In the genomic region with DNA sequence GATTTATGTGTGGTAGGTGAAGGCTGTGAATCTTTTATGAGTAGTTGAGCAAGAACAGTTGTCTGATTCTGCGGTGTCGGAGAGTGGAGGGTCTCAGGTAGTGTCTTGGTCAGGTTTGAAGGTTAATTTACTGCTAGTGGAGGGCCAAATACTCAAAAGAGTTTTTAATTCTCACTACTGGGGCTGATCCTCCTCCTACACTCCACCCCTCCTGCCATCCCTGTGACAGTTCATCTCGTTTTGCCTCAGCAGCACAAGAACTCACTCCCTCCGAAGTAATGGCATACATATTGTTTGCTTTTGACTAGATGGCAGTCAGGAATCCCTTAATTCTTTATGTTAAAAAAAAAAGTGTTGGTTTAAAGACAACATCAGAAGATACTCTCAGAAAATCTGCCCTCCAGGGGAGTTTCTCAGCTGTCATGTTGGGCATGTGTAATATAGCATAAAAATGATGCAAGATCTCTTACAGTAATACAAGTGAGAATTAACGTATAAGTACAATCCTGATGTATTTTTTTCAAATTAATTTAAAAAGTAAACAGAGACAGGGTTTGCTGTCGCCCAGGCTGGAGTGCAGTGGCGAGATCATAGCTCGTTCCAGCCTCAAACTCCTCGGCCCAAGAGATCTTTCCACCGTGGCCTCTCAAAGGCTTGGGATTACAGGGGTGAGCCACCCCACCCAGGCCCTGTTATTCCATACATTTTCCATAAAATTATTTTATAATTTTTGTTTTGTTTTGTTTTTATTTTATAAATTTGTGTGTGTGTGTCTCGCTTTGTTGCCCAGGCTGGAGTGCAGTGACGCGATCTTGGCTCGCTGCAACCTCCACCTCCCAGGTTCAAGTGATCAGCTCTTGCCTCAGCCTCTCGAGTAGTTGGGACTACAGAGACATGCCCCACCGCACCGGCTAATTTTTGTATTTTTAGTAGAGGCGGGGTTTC, we compare ENCODE assay signal across 8 cellular contexts. TPM values are rescaled to one million over a fixed set of nuclear protein-coding genes. Genes with fewer than 3 reads are reported as not detected.
A peak's percentile ranks its signal among the peaks of the same experiment; 100 is the strongest.
DNase-seq lines count a peak whose midpoint lies in the region; ATAC-seq and TF ChIP-seq lines count a peak whose summit lies in the region.

No MANE protein-coding gene starts in this region.

- peak overlapping the region; percentile 72 to 98 (median 90) for H3K4me3 ChIP-seq in heart left ventricle
- H3K4me3 ChIP-seq in iPS DF 6.9 (ENCODE audit: low read length): peak overlapping the region; percentile 70; the same call in 1 of the 2 replicates
- peak overlapping the region; percentile 96 for H3K4me3 ChIP-seq in suprapubic skin

- H3K4me1 Mint-ChIP-seq in activated CD8-positive, alpha-beta T cell treated with anti-CD3 and anti-CD28 coated beads for 36 hours (ENCODE audit: low read depth): peaks cover 47% of the 10 kb centered on the region

- H3K27me3 ChIP-seq in heart left ventricle (no peaks in the 10 kb centered on the region), iPS DF 6.9 (ENCODE audit: control insufficient read depth, insufficient read depth, low read length) (no peaks in the 10 kb centered on the region), suprapubic skin (no peaks in the 10 kb centered on the region)

- no peaks in the 10 kb centered on the region for H3K36me3 ChIP-seq in heart left ventricle
- H3K36me3 ChIP-seq in iPS DF 6.9 (ENCODE audit: control insufficient read depth, insufficient read depth, low read length): no peaks in the 10 kb centered on the region
- H3K36me3 ChIP-seq in suprapubic skin: no peaks in the 10 kb centered on the region

- TF ChIP-seq POLR2A in heart left ventricle (IDR thresholded peaks at IDR 0.05): no peak
- TF ChIP-seq POLR2A in suprapubic skin (IDR thresholded peaks at IDR 0.05): no peak

- peaks cover 40% of the 10 kb centered on the region for H3K36me3 Mint-ChIP-seq in activated CD8-positive, alpha-beta T cell treated with anti-CD3 and anti-CD28 coated beads for 36 hours (ENCODE audit: low read depth)

- POLR2A ChIA-PET in activated CD8-positive, alpha-beta T cell treated with anti-CD3 and anti-CD28 coated beads for 36 hours (lab: Charles Lee): interaction anchor here (1.6 kb wide), 1 partner anchor 11 kb away, joined by 4 read pairs; no protein-coding TSS in a partner anchor

- H3K9me3 ChIP-seq in heart left ventricle (no peaks in the 10 kb centered on the region), iPS DF 6.9 (ENCODE audit: control insufficient read depth, insufficient read depth, low read length) (no peaks in the 10 kb centered on the region), suprapubic skin (no peaks in the 10 kb centered on the region)

- H3K9me3 Mint-ChIP-seq in activated CD8-positive, alpha-beta T cell treated with anti-CD3 and anti-CD28 coated beads for 36 hours: no peaks in the 10 kb centered on the region

- ATAC-seq in heart left ventricle (no peak), GM19035 (IDR thresholded peaks at IDR 0.05; ENCODE audit: unreplicated experiment) (no peak), HG02938 (IDR thresholded peaks at IDR 0.05; ENCODE audit: unreplicated experiment) (no peak)
- ATAC-seq in activated CD8-positive, alpha-beta T cell treated with anti-CD3 and anti-CD28 coated beads for 36 hours: no peak

- H3K27ac Mint-ChIP-seq in activated CD8-positive, alpha-beta T cell treated with anti-CD3 and anti-CD28 coated beads for 36 hours: peak overlapping the region; percentile 95

- 68 to 71% (median 69%) methylated on average over 18 of the region's 18 CpGs for WGBS in heart left ventricle, 4 donors
- WGBS in iPS DF 6.9 (ENCODE audit: insufficient coverage, insufficient read length): no CpG with 5 or more reads among the region's 18 CpGs
- 68% methylated on average over 18 of the region's 18 CpGs for WGBS in suprapubic skin

- no peak for DNase-seq in heart left ventricle
- no peak for DNase-seq in cardiac septum (ENCODE audit: low spot score)
- DNase-seq in activated CD8-positive, alpha-beta T cell treated with anti-CD3 and anti-CD28 coated beads for 36 hours: peak; percentile 13
- no peak for DNase-seq in iPS DF 6.9 (ENCODE audit: low read depth, low spot score)
- DNase-seq in suprapubic skin (ENCODE audit: low spot score in 2 of 2): no peak
- DNase-seq in NCI-H2081 (lab: John Stamatoyannopoulos, UW): no peak

- H3K27ac ChIP-seq in heart left ventricle (peak overlapping the region in 8 of 12 donors; percentile 78 to 92 (median 90)), iPS DF 6.9 (ENCODE audit: low read length) (no peak overlapping the region), suprapubic skin (no peak overlapping the region)

- H3K27me3 Mint-ChIP-seq in activated CD8-positive, alpha-beta T cell treated with anti-CD3 and anti-CD28 coated beads for 36 hours: peaks cover 1% of the 10 kb centered on the region

- no peak for TF ChIP-seq CTCF in heart left ventricle (IDR thresholded peaks at IDR 0.05)
- no peak for TF ChIP-seq CTCF in activated CD8-positive, alpha-beta T cell treated with anti-CD3 and anti-CD28 coated beads for 36 hours (IDR thresholded peaks at IDR 0.05)
- no peak for TF ChIP-seq CTCF in suprapubic skin (IDR thresholded peaks at IDR 0.05)

- TF ChIP-seq EP300 in suprapubic skin (IDR thresholded peaks at IDR 0.05): no peak

- peaks cover 0 to 61% (median 21%) of the 10 kb centered on the region in 12 donors for H3K4me1 ChIP-seq in heart left ventricle
- H3K4me1 ChIP-seq in iPS DF 6.9 (ENCODE audit: control insufficient read depth, insufficient read depth, low read length): no peaks in the 10 kb centered on the region
- peaks cover 30% of the 10 kb centered on the region for H3K4me1 ChIP-seq in suprapubic skin

- peak overlapping the region; percentile 86 for H3K4me3 Mint-ChIP-seq in activated CD8-positive, alpha-beta T cell treated with anti-CD3 and anti-CD28 coated beads for 36 hours

- CTCF ChIA-PET in activated CD8-positive, alpha-beta T cell treated with anti-CD3 and anti-CD28 coated beads for 36 hours (lab: Charles Lee): no interaction called here

- intact Hi-C loops in heart left ventricle (cut with DNase I): loop anchor here in 1 of 10 donors (10.0 kb wide), 1 partner anchor 205 kb away; a partner anchor contains a TSS
- intact Hi-C loops in cardiac septum (cut with DNase I): loop anchor here (2.0 kb wide), 1 partner anchor 207 kb away; a partner anchor contains a TSS
- intact Hi-C loops in activated CD8-positive, alpha-beta T cell treated with anti-CD3 and anti-CD28 coated beads for 36 hours (cut with micrococcal nuclease): no loop called here

RNA-seq across cellular contexts. Expression of a gene that starts 1.3 kb away (rescaled TPM):
- total RNA-seq in heart left ventricle: 10 to 100 TPM; 15.5 to 50.2 (median 35.4) TPM
- 10 to 100 TPM; 10.9 to 27.1 TPM for polyA plus RNA-seq in heart left ventricle
- total RNA-seq in cardiac septum: 40.9 TPM
- 10 to 100 TPM; 44.0 to 44.7 TPM for total RNA-seq in activated CD8-positive, alpha-beta T cell treated with anti-CD3 and anti-CD28 coated beads for 36 hours
- total RNA-seq in suprapubic skin: 10 to 100 TPM in 3 of 4 donors, 1 to 10 TPM in 1; 9.8 to 29.0 (median 16.4) TPM

Comparison
In these comparisons a context has a peak if more than half of its experiments do, and no peak if none do; other contexts are left out.
1. H3K27ac ChIP-seq: peak in heart left ventricle (8 of 12); none in iPS DF 6.9 (single experiment) and suprapubic skin (single experiment).
2. Peak in every context shown above with its lines, with median percentiles within 50 percentile points of each other: H3K4me3 ChIP-seq.